8 cellular contexts compared by ENCODE assay signal in genomic region chr11:18775492-18776292, GRCh38. TPM values are rescaled to one million over a fixed set of nuclear protein-coding genes. Genes with fewer than 3 reads are reported as not detected.
DNase-seq lines count a peak whose midpoint lies in the region; ATAC-seq, FAIRE-seq and TF ChIP-seq lines count a peak whose summit lies in the region.

No MANE protein-coding gene starts in this region.

- peaks cover 5% of the 10 kb centered on the region for H4K20me1 ChIP-seq in K562 (replicated peaks; ENCODE audit: control insufficient read depth, insufficient read depth, low read length)

- no TSS peak for BruUV-seq in K562 (replicated peaks; lab: Mats Ljungman, UMichigan)

- CTCF ChIA-PET in K562 (lab: Yijun Ruan, JAX; ENCODE audit: low intra/inter-chr PET ratio) = interaction anchor here (0.5 to 1.0 kb wide), 2 partner anchors 27 to 53 kb away, joined by 3 read pairs; no protein-coding TSS in a partner anchor

- WGBS in K562 (ENCODE audit: insufficient coverage, low coverage, missing lambda C conversion rate) = 5% methylated on average over 15 of the region's 16 CpGs

- intact Hi-C loops in K562 (cut with micrococcal nuclease) = loop anchor here (1.0 kb wide), 2 partner anchors 27 to 78 kb away; no protein-coding TSS in a partner anchor

- DNase-seq in NCI-H1417 (lab: John Stamatoyannopoulos, UW) (peak; percentile 28 to 65 (median 45)), NCI-H1417 treated with DMSO at 0.1 percent for 48 hours (lab: John Stamatoyannopoulos, UW) (no peak), HuH-7.5 (ENCODE audit: low spot score) (peak; percentile 38), SW480 (ENCODE audit: low spot score) (peak; percentile 54), K562 (ENCODE audit: extremely low read depth in 1 of 4, low spot score in 3 of 4) (peak; percentile 71 to 82 (median 78)), kidney tubule cell (ENCODE audit: low spot score) (peak; percentile 67)
- peak; percentile 43 for DNase-seq in stimulated activated CD8-positive, alpha-beta memory T cell treated with anti-CD3 and anti-CD28 coated beads, Interleukin-4, amount 100 ng/mL, for 24 hours (ENCODE audit: low read depth)

- POLR2A ChIA-PET in K562 (lab: Yijun Ruan, JAX) = interaction anchor here (0.7 kb wide), 1 partner anchor 1344 kb away, joined by 3 read pairs; no protein-coding TSS in a partner anchor

- H3K36me3 ChIP-seq in K562 (ENCODE audit: control insufficient read depth, insufficient read depth, low read length) = no peaks in the 10 kb centered on the region

- TF ChIP-seq POLR2A in K562 (conservative IDR thresholded peaks at IDR 0.05) = no peak

- H3K9me1 ChIP-seq in K562 (ENCODE audit: control insufficient read depth, insufficient read depth, low read length) = peaks cover 3% of the 10 kb centered on the region

- H3K27me3 ChIP-seq in K562 (ENCODE audit: control insufficient read depth in 2 of 2, insufficient read depth in 2 of 2, low read length in 2 of 2) = peaks cover 0 to 45% of the 10 kb centered on the region in 2 experiments; a peak in 3 of 5 replicates

- H3K9ac ChIP-seq in K562 (ENCODE audit: insufficient read depth in 1 of 2, low read depth in 2 of 2, low read length in 2 of 2) = no peak overlapping the region

- no peaks in the 10 kb centered on the region for H3K9me3 ChIP-seq in K562 (replicated peaks; ENCODE audit: control insufficient read depth, insufficient read depth, low read depth, low read length)

- in situ Hi-C loops in K562 (cut with MboI) = no loop called here

- no peaks in the 10 kb centered on the region for H3K79me2 ChIP-seq in K562 (ENCODE audit: control insufficient read depth, insufficient read depth, low read length)

- H3K27ac ChIP-seq in K562 (ENCODE audit: extremely low read depth, low read depth, low read length) = no peak overlapping the region

- H3K4me1 ChIP-seq in K562 (replicated peaks in 1 of 2; ENCODE audit: control insufficient read depth in 2 of 2, insufficient read depth in 2 of 2, low read length in 2 of 2) = no peaks in the 10 kb centered on the region; a peak in 1 of 5 replicates

- no peak for TF ChIP-seq EP300 in K562 (IDR thresholded peaks at IDR 0.05; ENCODE audit: low read length)

- TF ChIP-seq CTCF in K562 (IDR thresholded peaks at IDR 0.05 in 2 of 3, conservative IDR thresholded peaks at IDR 0.05 in 1 of 3; ENCODE audit: insufficient read depth in 2 of 3, low read depth in 1 of 3, low read length in 3 of 3) = peak; percentile 85 to 89 (median 88)

- no peak overlapping the region for H2AFZ ChIP-seq in K562 (ENCODE audit: low read depth, low read length)

- peak; percentile 76 for ATAC-seq in GM21576 (IDR thresholded peaks at IDR 0.05; ENCODE audit: unreplicated experiment)
- peak; percentile 96 for ATAC-seq in K562

- TF ChIP-seq RAD21 in K562 (CRISPR knock-in tag; conservative IDR thresholded peaks at IDR 0.05 in 1 of 2, IDR thresholded peaks at IDR 0.05 in 1 of 2) = peak in 1 of 2 experiments; percentile 69; a peak in 3 of 4 replicates

- H3K4me2 ChIP-seq in K562 (ENCODE audit: insufficient read depth, low read length) = no peak overlapping the region

- no peak overlapping the region for H3K4me3 ChIP-seq in K562

- FAIRE-seq in K562 (lab: Jason Lieb, UNC) = peak; percentile 91

TF ChIP-seq in K562, 482 proteins besides CTCF, POLR2A, EP300 and RAD21 (continues in another document):
- peak; percentile 38 to 46; a peak in 2 of 4 replicates for TF ChIP-seq KDM1A (IDR thresholded peaks at IDR 0.05)
- TF ChIP-seq RCOR1 (IDR thresholded peaks at IDR 0.05; ENCODE audit: borderline replicate concordance in 1 of 2, low read depth in 2 of 2, low read length in 2 of 2) = peak in 1 of 2 experiments; percentile 58; a peak in 2 of 4 replicates
- peak; percentile 30; the same call in 1 of the 2 replicates for TF ChIP-seq XRCC5 (IDR thresholded peaks at IDR 0.05; ENCODE audit: low read depth, low read length)
- TF ChIP-seq CTCFL (IDR thresholded peaks at IDR 0.05; ENCODE audit: borderline replicate concordance, insufficient read depth, low read depth, low read length, poor library complexity, severe bottlenecking) = peak; percentile 59
- TF ChIP-seq, protein P1, sequence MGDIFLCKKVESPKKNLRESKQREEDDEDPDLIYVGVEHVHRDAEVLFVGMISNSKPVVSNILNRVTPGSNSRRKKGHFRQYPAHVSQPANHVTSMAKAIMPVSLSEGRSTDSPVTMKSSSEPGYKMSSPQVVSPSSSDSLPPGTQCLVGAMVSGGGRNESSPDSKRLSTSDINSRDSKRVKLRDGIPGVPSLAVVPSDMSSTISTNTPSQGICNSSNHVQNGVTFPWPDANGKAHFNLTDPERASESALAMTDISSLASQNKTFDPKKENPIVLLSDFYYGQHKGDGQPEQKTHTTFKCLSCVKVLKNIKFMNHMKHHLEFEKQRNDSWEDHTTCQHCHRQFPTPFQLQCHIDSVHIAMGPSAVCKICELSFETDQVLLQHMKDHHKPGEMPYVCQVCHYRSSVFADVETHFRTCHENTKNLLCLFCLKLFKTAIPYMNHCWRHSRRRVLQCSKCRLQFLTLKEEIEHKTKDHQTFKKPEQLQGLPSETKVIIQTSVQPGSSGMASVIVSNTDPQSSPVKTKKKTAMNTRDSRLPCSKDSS (IDR thresholded peaks at IDR 0.05; ENCODE audit: low read depth, partially characterized antibody) = no peak
- TF ChIP-seq CTBP1 (IDR thresholded peaks at IDR 0.05; ENCODE audit: borderline replicate concordance) = peak; percentile 37; the same call in 1 of the 2 replicates
- peak; percentile 71 for TF ChIP-seq SMC3 (conservative IDR thresholded peaks at IDR 0.05; ENCODE audit: insufficient read depth, low read depth, low read length)
- TF ChIP-seq, protein P2, sequence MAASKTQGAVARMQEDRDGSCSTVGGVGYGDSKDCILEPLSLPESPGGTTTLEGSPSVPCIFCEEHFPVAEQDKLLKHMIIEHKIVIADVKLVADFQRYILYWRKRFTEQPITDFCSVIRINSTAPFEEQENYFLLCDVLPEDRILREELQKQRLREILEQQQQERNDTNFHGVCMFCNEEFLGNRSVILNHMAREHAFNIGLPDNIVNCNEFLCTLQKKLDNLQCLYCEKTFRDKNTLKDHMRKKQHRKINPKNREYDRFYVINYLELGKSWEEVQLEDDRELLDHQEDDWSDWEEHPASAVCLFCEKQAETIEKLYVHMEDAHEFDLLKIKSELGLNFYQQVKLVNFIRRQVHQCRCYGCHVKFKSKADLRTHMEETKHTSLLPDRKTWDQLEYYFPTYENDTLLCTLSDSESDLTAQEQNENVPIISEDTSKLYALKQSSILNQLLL (CRISPR knock-in tag; IDR thresholded peaks at IDR 0.05; ENCODE audit: borderline replicate concordance) = no peak
- 0 out of 2 replicates have a peak, but pooled peaks have one; percentile 15 for TF ChIP-seq ZEB2 (IDR thresholded peaks at IDR 0.05)
- no peak for TF ChIP-seq ZNF778 (CRISPR knock-in tag; IDR thresholded peaks at IDR 0.05)

RNA-seq across cellular contexts. Expression of gene PTPN5, which starts 15.9 kb away (rescaled TPM):
- total RNA-seq in K562 (2011; cell fraction: chromatin; rRNA removed; ENCODE audit: low replicate concordance) = not detected in 2 replicates
- total RNA-seq in K562 (2011; cell fraction: nucleolus; rRNA removed) = not detected in 2 replicates
- not detected in 2 replicates for total RNA-seq in K562 (2011; cell fraction: nucleoplasm; rRNA removed)
- not detected in 2 replicates for total RNA-seq in K562 (2014; rRNA removed)
- total RNA-seq in K562 (2014; rRNA removed; fragmentation: Illumina TruSeq; extraction: Trizol) = not detected in 2 replicates
- total RNA-seq in K562 (2015; rRNA removed; fragmentation: Illumina TruSeq; extraction: Trizol) = not detected in 2 replicates
- not detected in 2 replicates for total RNA-seq in K562 (2021)
- polyA plus RNA-seq in K562 (2011; rRNA removed) = not detected in 2 replicates
- polyA plus RNA-seq in K562 (2011; cell fraction: cytosol; rRNA removed) = not detected in 2 replicates
- polyA plus RNA-seq in K562 (2011; cell fraction: nucleus; rRNA removed) = not detected in 2 replicates
- polyA plus RNA-seq in K562 (2012) = not detected in 2 replicates
- polyA plus RNA-seq in K562 (2014; fragmentation: Illumina TruSeq; extraction: Trizol) = not detected in 2 replicates
- polyA plus RNA-seq in K562 (2014; fragmentation: Nextera tagmentation; extraction: Ambion mirVana) = not detected
- not detected in 2 replicates for polyA plus RNA-seq in K562 (2014; rRNA removed)
- not detected in 2 replicates for polyA minus RNA-seq in K562 (2011; rRNA and poly(A)+ RNA removed)
- polyA minus RNA-seq in K562 (2011; cell fraction: cytosol; rRNA and poly(A)+ RNA removed) = not detected in 2 replicates
- not detected in 2 replicates for polyA minus RNA-seq in K562 (2011; cell fraction: nucleus; rRNA and poly(A)+ RNA removed)

RNA-seq across cellular contexts. Expression of gene IGSF22, which starts 49.7 kb away (rescaled TPM):
- not detected in 2 replicates for total RNA-seq in K562 (2011; cell fraction: chromatin; rRNA removed; ENCODE audit: low replicate concordance)
- total RNA-seq in K562 (2011; cell fraction: nucleolus; rRNA removed) = not detected in 2 replicates
- not detected in 2 replicates for total RNA-seq in K562 (2011; cell fraction: nucleoplasm; rRNA removed)
- total RNA-seq in K562 (2014; rRNA removed) (not detected in 2 replicates), K562 (2014; rRNA removed; fragmentation: Illumina TruSeq; extraction: Trizol) (not detected in 2 replicates), K562 (2015; rRNA removed; fragmentation: Illumina TruSeq; extraction: Trizol) (not detected in 2 replicates), K562 (2021) (not detected in 2 replicates)
- polyA plus RNA-seq in K562 (2011; rRNA removed) (not detected in 2 replicates), K562 (2014; fragmentation: Illumina TruSeq; extraction: Trizol) (not detected in 2 replicates), K562 (2014; fragmentation: Nextera tagmentation; extraction: Ambion mirVana) (not detected), K562 (2014; rRNA removed) (not detected in 2 replicates)
- polyA plus RNA-seq in K562 (2011; cell fraction: cytosol; rRNA removed) = not detected in 2 replicates
- not detected in 2 replicates for polyA plus RNA-seq in K562 (2011; cell fraction: nucleus; rRNA removed)
- 0.33 TPM in 1 of 2 replicates, not detected in the other for polyA plus RNA-seq in K562 (2012)
- not detected in 2 replicates for polyA minus RNA-seq in K562 (2011; rRNA and poly(A)+ RNA removed)
- polyA minus RNA-seq in K562 (2011; cell fraction: cytosol; rRNA and poly(A)+ RNA removed) = not detected in 2 replicates
- polyA minus RNA-seq in K562 (2011; cell fraction: nucleus; rRNA and poly(A)+ RNA removed) = not detected in 2 replicates
